1 cellular context compared by ENCODE assay signal in genomic region chr19:48354332-48354992, GRCh38.
TF ChIP-seq lines count a peak whose summit lies in the region.

No MANE protein-coding gene starts in this region.

TF ChIP-seq in HepG2, 621 proteins besides CTCF, POLR2A, EP300 and RAD21 (continued from another document and continues in another):
- TF ChIP-seq E2F5 (CRISPR knock-in tag; conservative IDR thresholded peaks at IDR 0.05) = no peak
- TF ChIP-seq HNF1A (IDR thresholded peaks at IDR 0.05; ENCODE audit: low read depth) = peak; percentile 12; the same call in 1 of the 2 replicates
- peak; percentile 84; the same call in 1 of the 2 replicates for TF ChIP-seq HNF1A (CRISPR knock-in tag; IDR thresholded peaks at IDR 0.05; ENCODE audit: borderline replicate concordance)
- TF ChIP-seq NFRKB (IDR thresholded peaks at IDR 0.05) = no peak
- TF ChIP-seq HNF1B (CRISPR knock-in tag; IDR thresholded peaks at IDR 0.05) = peak; percentile 42
- TF ChIP-seq ZNF33B (CRISPR knock-in tag; IDR thresholded peaks at IDR 0.05) = 0 out of 2 replicates have a peak, but pooled peaks have one; percentile 49
- no peak for TF ChIP-seq BATF2 (CRISPR knock-in tag; IDR thresholded peaks at IDR 0.05)
- TF ChIP-seq ZBTB44 (CRISPR knock-in tag; IDR thresholded peaks at IDR 0.05) = no peak
- TF ChIP-seq CREB1 (IDR thresholded peaks at IDR 0.05) = 0 out of 2 replicates have a peak, but pooled peaks have one; percentile 23
- peak; percentile 83 for TF ChIP-seq CREB1 (CRISPR knock-in tag; IDR thresholded peaks at IDR 0.05)
- TF ChIP-seq ZSCAN30 (CRISPR knock-in tag; IDR thresholded peaks at IDR 0.05) = no peak
- TF ChIP-seq ZMYM4 (CRISPR knock-in tag; IDR thresholded peaks at IDR 0.05) = peak; percentile 80
- TF ChIP-seq USF2 (IDR thresholded peaks at IDR 0.05; ENCODE audit: low read depth, low read length) = no peak
- no peak for TF ChIP-seq USF2 (CRISPR knock-in tag; IDR thresholded peaks at IDR 0.05; ENCODE audit: borderline replicate concordance)
- TF ChIP-seq ZNF3 (CRISPR knock-in tag; IDR thresholded peaks at IDR 0.05) = peak; percentile 93
- TF ChIP-seq TEF (CRISPR knock-in tag; IDR thresholded peaks at IDR 0.05) = no peak
- TF ChIP-seq ZMAT3 (CRISPR knock-in tag; conservative IDR thresholded peaks at IDR 0.05) = 0 out of 2 replicates have a peak, but pooled peaks have one; percentile 51
- peak in 1 of 2 experiments; percentile 73; a peak in 2 of 4 replicates for TF ChIP-seq KLF16 (CRISPR knock-in tag; IDR thresholded peaks at IDR 0.05)
- no peak for TF ChIP-seq ZNF563 (CRISPR knock-in tag; IDR thresholded peaks at IDR 0.05)
- no peak for TF ChIP-seq IKZF1 (IDR thresholded peaks at IDR 0.05)
- TF ChIP-seq ZFP36L2 (CRISPR knock-in tag; IDR thresholded peaks at IDR 0.05) = no peak
- TF ChIP-seq NBN (conservative IDR thresholded peaks at IDR 0.05) = no peak
- TF ChIP-seq YEATS2 (CRISPR knock-in tag; IDR thresholded peaks at IDR 0.05; ENCODE audit: borderline replicate concordance) = no peak
- peak; percentile 58 for TF ChIP-seq TP53 (CRISPR knock-in tag; conservative IDR thresholded peaks at IDR 0.05)
- TF ChIP-seq ZNF562 (CRISPR knock-in tag; IDR thresholded peaks at IDR 0.05; ENCODE audit: borderline replicate concordance) = no peak
- no peak for TF ChIP-seq KDM2A (CRISPR knock-in tag; IDR thresholded peaks at IDR 0.05; ENCODE audit: borderline replicate concordance, low read depth)
- no peak for TF ChIP-seq RFX3 (CRISPR knock-in tag; IDR thresholded peaks at IDR 0.05)
- no peak; the same call in 1 of the 2 replicates for TF ChIP-seq CBX5 (CRISPR knock-in tag; IDR thresholded peaks at IDR 0.05; ENCODE audit: borderline replicate concordance)
- no peak for TF ChIP-seq ZBTB49 (CRISPR knock-in tag; IDR thresholded peaks at IDR 0.05; ENCODE audit: borderline replicate concordance)
- TF ChIP-seq ZNF232 (CRISPR knock-in tag; IDR thresholded peaks at IDR 0.05; ENCODE audit: borderline replicate concordance) = no peak
- TF ChIP-seq SRY (CRISPR knock-in tag; IDR thresholded peaks at IDR 0.05) = no peak
- TF ChIP-seq SP140L (CRISPR knock-in tag; IDR thresholded peaks at IDR 0.05; ENCODE audit: borderline replicate concordance) = 0 out of 2 replicates have a peak, but pooled peaks have one; percentile 44
- no peak for TF ChIP-seq NFYB (CRISPR knock-in tag; IDR thresholded peaks at IDR 0.05)
- no peak for TF ChIP-seq ZFP41 (CRISPR knock-in tag; IDR thresholded peaks at IDR 0.05; ENCODE audit: borderline replicate concordance)
- TF ChIP-seq CBX1 (IDR thresholded peaks at IDR 0.05; ENCODE audit: low read depth) = peak; percentile 34
- TF ChIP-seq ZNF282 (IDR thresholded peaks at IDR 0.05; ENCODE audit: partially characterized antibody) = no peak
- no peak for TF ChIP-seq NPAS2 (CRISPR knock-in tag; IDR thresholded peaks at IDR 0.05; ENCODE audit: borderline replicate concordance)
- TF ChIP-seq ZNF598 (CRISPR knock-in tag; IDR thresholded peaks at IDR 0.05; ENCODE audit: borderline replicate concordance) = peak; percentile 61; the same call in 1 of the 2 replicates
- TF ChIP-seq ZNF160 (CRISPR knock-in tag; IDR thresholded peaks at IDR 0.05) = no peak
- no peak for TF ChIP-seq SP4 (CRISPR knock-in tag; IDR thresholded peaks at IDR 0.05)
- TF ChIP-seq NR2F1 (CRISPR knock-in tag; IDR thresholded peaks at IDR 0.05) = peak; percentile 98 to 100
- TF ChIP-seq PAWR (CRISPR knock-in tag; IDR thresholded peaks at IDR 0.05; ENCODE audit: borderline replicate concordance) = no peak
- peak; percentile 95 for TF ChIP-seq SP5 (CRISPR knock-in tag; IDR thresholded peaks at IDR 0.05; ENCODE audit: borderline replicate concordance, low read depth)
- TF ChIP-seq FOXO4 (CRISPR knock-in tag; conservative IDR thresholded peaks at IDR 0.05) = no peak
- TF ChIP-seq ZNF552 (CRISPR knock-in tag; IDR thresholded peaks at IDR 0.05; ENCODE audit: borderline replicate concordance) = no peak
- TF ChIP-seq ELF4 (CRISPR knock-in tag; IDR thresholded peaks at IDR 0.05; ENCODE audit: borderline replicate concordance) = no peak
- TF ChIP-seq KDM4B (CRISPR knock-in tag; IDR thresholded peaks at IDR 0.05) = 0 out of 2 replicates have a peak, but pooled peaks have one; percentile 25
- peak; percentile 49 for TF ChIP-seq YY1 (IDR thresholded peaks at IDR 0.05; ENCODE audit: insufficient read depth, insufficient replicate concordance, low read depth, low read length)
- TF ChIP-seq KDM1A (CRISPR knock-in tag; IDR thresholded peaks at IDR 0.05) = peak; percentile 87
- TF ChIP-seq ZNF503 (CRISPR knock-in tag; IDR thresholded peaks at IDR 0.05) = peak; percentile 84; the same call in 1 of the 2 replicates
- TF ChIP-seq ZNF737 (CRISPR knock-in tag; IDR thresholded peaks at IDR 0.05; ENCODE audit: borderline replicate concordance) = no peak
- TF ChIP-seq MIXL1 (CRISPR knock-in tag; IDR thresholded peaks at IDR 0.05) = peak; percentile 91
